9 cellular contexts compared by ENCODE assay signal in genomic region chr1:199173356-199173755, GRCh38.
DNase-seq lines count a peak whose midpoint lies in the region; ATAC-seq, FAIRE-seq and TF ChIP-seq lines count a peak whose summit lies in the region.
"Had no signal": no experiment of that assay in that cellular context is flagged by ENCODE, and none has a peak within 500 bp of the region (broad histone marks: within the 10 kb centered on the region; RNA-seq: fewer than 3 reads in every experiment).

No MANE protein-coding gene starts in this region.

- H3K27me3 ChIP-seq in PC-9 (ENCODE audit: insufficient read depth, low read depth) = no peaks in the 10 kb centered on the region

- intact Hi-C loops in activated CD4-positive, alpha-beta T cell treated with anti-CD3 and anti-CD28 coated beads for 36 hours (cut with DNase I, micrococcal nuclease) = loop anchor here (1.0 to 10.0 kb wide), 7 partner anchors 11 to 1399 kb away; partner anchors contain the start of gene DENND1B (in 1 of the 2)
- intact Hi-C loops in PC-9 (cut with micrococcal nuclease; ENCODE audit: unreplicated experiment) = loop anchor here (10.0 kb wide), 1 partner anchor 201 kb away; no protein-coding TSS in a partner anchor
- intact Hi-C loops in kidney (cut with DNase I) = no loop called here

- H3K4me3 Mint-ChIP-seq in activated CD4-positive, alpha-beta T cell treated with anti-CD3 and anti-CD28 coated beads for 36 hours = no peak overlapping the region
- H3K4me3 Mint-ChIP-seq in natural killer cell treated with Interleukin-12 subunit alpha and Interleukin-12 subunit beta and Interleukin-15 and Interleukin-18, amount 100 ng/mL, for 72 hours = peak overlapping the region; percentile 70

- H3F3A ChIP-seq in PC-9 (ENCODE audit: insufficient read depth, low read depth) = no peaks in the 10 kb centered on the region

- H3K9me3 ChIP-seq in PC-9 (ENCODE audit: insufficient read depth, low read depth) = no peaks in the 10 kb centered on the region
- no peaks in the 10 kb centered on the region for H3K9me3 ChIP-seq in kidney (ENCODE audit: control insufficient read depth in 1 of 2, low read length in 2 of 2)
- H3K9me3 ChIP-seq: A549 had no signal

- BruUV-seq in PC-9 (replicated peaks; lab: Mats Ljungman, UMichigan) = no TSS peak

- no peak overlapping the region for H3K9ac ChIP-seq in kidney (ENCODE audit: low read length in 2 of 2)

- H3K4me1 ChIP-seq in PC-9 (replicated peaks; ENCODE audit: insufficient read depth) (no peaks in the 10 kb centered on the region), kidney (ENCODE audit: control insufficient read depth in 1 of 2, insufficient read depth in 1 of 2, low read depth in 1 of 2, low read length in 2 of 2) (no peaks in the 10 kb centered on the region)
- H3K4me1 ChIP-seq: A549 had no signal

- peak; percentile 89 for ATAC-seq in activated CD4-positive, alpha-beta T cell treated with anti-CD3 and anti-CD28 coated beads for 36 hours
- ATAC-seq in HG02885 (IDR thresholded peaks at IDR 0.05; ENCODE audit: poor library complexity, unreplicated experiment) = peak; percentile 96
- ATAC-seq in natural killer cell treated with Interleukin-12 subunit alpha and Interleukin-12 subunit beta and Interleukin-15 and Interleukin-18, amount 100 ng/mL, for 72 hours = peak; percentile 94 to 95
- ATAC-seq: A549 had no signal

- H3K4me1 Mint-ChIP-seq in activated CD4-positive, alpha-beta T cell treated with anti-CD3 and anti-CD28 coated beads for 36 hours = peaks cover 58% of the 10 kb centered on the region
- H3K4me1 Mint-ChIP-seq in natural killer cell treated with Interleukin-12 subunit alpha and Interleukin-12 subunit beta and Interleukin-15 and Interleukin-18, amount 100 ng/mL, for 72 hours (ENCODE audit: low read depth in 2 of 2) = peaks cover 55 to 68% of the 10 kb centered on the region in 2 donors

- H3K27ac ChIP-seq in PC-9 (no peak overlapping the region), kidney (ENCODE audit: low read depth in 2 of 2, low read length in 2 of 2) (no peak overlapping the region)
- H3K27ac ChIP-seq: A549 had no signal

- H3K4me3 ChIP-seq in PC-9 (no peak overlapping the region), kidney (ENCODE audit: low read length in 2 of 2) (no peak overlapping the region)
- H3K4me3 ChIP-seq: A549 had no signal

- DNase-seq in activated CD4-positive, alpha-beta T cell treated with anti-CD3 and anti-CD28 coated beads for 36 hours = peak; percentile 11
- DNase-seq in activated CD4-positive, alpha-beta T cell treated with anti-CD3 and anti-CD28 coated beads, Interleukin-2, amount 50 U/mL, for 1 hour = no peak
- peak; percentile 56 for DNase-seq in SIG-M5 (lab: John Stamatoyannopoulos, UW)
- no peak for DNase-seq in natural killer cell treated with Interleukin-12 subunit alpha and Interleukin-12 subunit beta and Interleukin-15 and Interleukin-18, amount 100 ng/mL, for 72 hours (ENCODE audit: low spot score)
- DNase-seq in NCI-H748 (lab: John Stamatoyannopoulos, UW; ENCODE audit: unreplicated experiment) = no peak
- no peak for DNase-seq in PC-9
- DNase-seq in kidney = no peak

- no peaks in the 10 kb centered on the region for H3K9me3 Mint-ChIP-seq in activated CD4-positive, alpha-beta T cell treated with anti-CD3 and anti-CD28 coated beads for 36 hours (ENCODE audit: low read depth)
- H3K9me3 Mint-ChIP-seq in natural killer cell treated with Interleukin-12 subunit alpha and Interleukin-12 subunit beta and Interleukin-15 and Interleukin-18, amount 100 ng/mL, for 72 hours = no peaks in the 10 kb centered on the region

- H3K4me2 ChIP-seq in PC-9 = no peak overlapping the region
- H3K4me2 ChIP-seq: A549 had no signal

- H3K79me2 ChIP-seq in PC-9 (ENCODE audit: low read depth) = no peaks in the 10 kb centered on the region

- TF ChIP-seq CTCF in PC-9 (conservative IDR thresholded peaks at IDR 0.05) = no peak
- no peak for TF ChIP-seq CTCF in kidney (IDR thresholded peaks at IDR 0.05; ENCODE audit: borderline replicate concordance, extremely low read depth, insufficient read depth)

- no peaks in the 10 kb centered on the region for H3K36me3 Mint-ChIP-seq in activated CD4-positive, alpha-beta T cell treated with anti-CD3 and anti-CD28 coated beads for 36 hours (ENCODE audit: low read depth)
- H3K36me3 Mint-ChIP-seq in natural killer cell treated with Interleukin-12 subunit alpha and Interleukin-12 subunit beta and Interleukin-15 and Interleukin-18, amount 100 ng/mL, for 72 hours = peaks cover 10% of the 10 kb centered on the region

- H3K36me3 ChIP-seq in PC-9 (ENCODE audit: low read depth) = no peaks in the 10 kb centered on the region
- no peaks in the 10 kb centered on the region for H3K36me3 ChIP-seq in kidney (ENCODE audit: control insufficient read depth in 1 of 2, insufficient read depth in 2 of 2, low read length in 2 of 2)

- CTCF ChIA-PET in activated CD4-positive, alpha-beta T cell treated with anti-CD3 and anti-CD28 coated beads for 36 hours (lab: Charles Lee) = interaction anchor here (0.7 to 1.5 kb wide), 5 partner anchors 9 to 244 kb away, joined by 3 to 8 read pairs (median 4); no protein-coding TSS in a partner anchor
- CTCF ChIA-PET in PC-9 (lab: Charles Lee) = no interaction called here

- peaks cover 3% of the 10 kb centered on the region for H3K27me3 Mint-ChIP-seq in activated CD4-positive, alpha-beta T cell treated with anti-CD3 and anti-CD28 coated beads for 36 hours
- no peaks in the 10 kb centered on the region for H3K27me3 Mint-ChIP-seq in natural killer cell treated with Interleukin-12 subunit alpha and Interleukin-12 subunit beta and Interleukin-15 and Interleukin-18, amount 100 ng/mL, for 72 hours

- peak overlapping the region; percentile 39 for H3K27ac Mint-ChIP-seq in activated CD4-positive, alpha-beta T cell treated with anti-CD3 and anti-CD28 coated beads for 36 hours
- H3K27ac Mint-ChIP-seq in natural killer cell treated with Interleukin-12 subunit alpha and Interleukin-12 subunit beta and Interleukin-15 and Interleukin-18, amount 100 ng/mL, for 72 hours = peak overlapping the region; percentile 84 to 91

- FAIRE-seq in kidney (lab: Jason Lieb, UNC) = no peak
- FAIRE-seq: A549 had no signal

- no peak overlapping the region for H2AFZ ChIP-seq in PC-9

- H3K9me2 ChIP-seq in PC-9 (ENCODE audit: insufficient read depth) = no peaks in the 10 kb centered on the region; the same call in 1 of the 2 replicates

- POLR2A ChIA-PET in activated CD4-positive, alpha-beta T cell treated with anti-CD3 and anti-CD28 coated beads for 36 hours (lab: Charles Lee) = interaction anchor here (0.5 to 1.4 kb wide), 4 partner anchors 14 to 1449 kb away, joined by 5 to 7 read pairs (median 5); no protein-coding TSS in a partner anchor
- POLR2A ChIA-PET in PC-9 (lab: Charles Lee; ENCODE audit: unreplicated experiment) = no interaction called here

- H4K20me1 ChIP-seq in PC-9 (ENCODE audit: insufficient read depth) = no peaks in the 10 kb centered on the region

Comparison
In these comparisons a context has a peak if more than half of its experiments do, and no peak if none do; other contexts are left out.
1. DNase-seq: peak in activated CD4-positive, alpha-beta T cell treated with anti-CD3 and anti-CD28 coated beads for 36 hours (single experiment) and SIG-M5 (single experiment); none in activated CD4-positive, alpha-beta T cell treated with anti-CD3 and anti-CD28 coated beads, Interleukin-2, amount 50 U/mL, for 1 hour (single experiment), natural killer cell treated with Interleukin-12 subunit alpha and Interleukin-12 subunit beta and Interleukin-15 and Interleukin-18, amount 100 ng/mL, for 72 hours (single experiment), NCI-H748 (single experiment), PC-9 (0 of 2) and kidney (single experiment).
2. Peak in every context shown above with its lines, with median percentiles within 50 percentile points of each other: ATAC-seq.